ENCODE assay signal across 27 cellular contexts in genomic region chr5:92022414-92022813, GRCh38.
"Had no signal": no experiment of that assay in that cellular context is flagged by ENCODE, and none has a peak within 500 bp of the region (broad histone marks: within the 10 kb centered on the region; RNA-seq: fewer than 3 reads in every experiment).

No MANE protein-coding gene starts in this region.

- H3K4me1 ChIP-seq: colonic mucosa, esophagus squamous epithelium, gastrocnemius medialis, heart right ventricle, left lung, lower lobe of right lung had no signal

- H3K27ac Mint-ChIP-seq: dendritic cell treated with granulocyte-macrophage colony-stimulating factor and Interleukin-4, amounts not matched to agents 40 ng/mL and 50 ng/mL, for 4 days; effector memory CD8-positive, alpha-beta T cell; endodermal cell; mesothelial cell of epicardium had no signal

- H3K9me3 Mint-ChIP-seq: dendritic cell treated with granulocyte-macrophage colony-stimulating factor and Interleukin-4, amounts not matched to agents 40 ng/mL and 50 ng/mL, for 4 days; effector memory CD8-positive, alpha-beta T cell; endodermal cell; mesothelial cell of epicardium had no signal

- H3K27ac ChIP-seq: colonic mucosa, epithelial cell of prostate, esophagus squamous epithelium, gastrocnemius medialis, heart right ventricle, left lung, lower lobe of right lung had no signal

- ATAC-seq: effector memory CD8-positive, alpha-beta T cell; esophagus mucosa; gastrocnemius medialis; heart right ventricle; left cardiac atrium; left lung; left ventricle myocardium superior; lower lobe of right lung; mucosa of descending colon had no signal

- H3K27me3 ChIP-seq: colonic mucosa, esophagus squamous epithelium, gastrocnemius medialis, heart right ventricle, left lung had no signal

- H3K9me3 ChIP-seq: colonic mucosa, esophagus squamous epithelium, gastrocnemius medialis, heart right ventricle, left lung, lower lobe of right lung, mucosa of descending colon had no signal

- H3K36me3 ChIP-seq: colonic mucosa, esophagus squamous epithelium, gastrocnemius medialis, heart right ventricle, left lung, lower lobe of right lung had no signal

- H3K27me3 Mint-ChIP-seq: dendritic cell treated with granulocyte-macrophage colony-stimulating factor and Interleukin-4, amounts not matched to agents 40 ng/mL and 50 ng/mL, for 4 days; effector memory CD8-positive, alpha-beta T cell had no signal

- H3K4me3 ChIP-seq: colonic mucosa, esophagus squamous epithelium, gastrocnemius medialis, heart right ventricle, left lung, lower lobe of right lung, mucosa of descending colon had no signal

- H3K4me1 Mint-ChIP-seq: endodermal cell had no signal

- FAIRE-seq: endometrium, islet of Langerhans, keratinocyte had no signal

- H3K4me3 Mint-ChIP-seq: dendritic cell treated with granulocyte-macrophage colony-stimulating factor and Interleukin-4, amounts not matched to agents 40 ng/mL and 50 ng/mL, for 4 days; effector memory CD8-positive, alpha-beta T cell; endodermal cell; mesothelial cell of epicardium had no signal

- DNase-seq: colonic mucosa; cortex of kidney; effector CD8-positive, alpha-beta T cell; effector memory CD8-positive, alpha-beta T cell; endodermal cell; erythroblast; esophagus squamous epithelium; foreskin fibroblast; foreskin melanocyte; gastrocnemius medialis; glutamatergic neuron; head of caudate nucleus; heart right ventricle; hippocampal formation; left cardiac atrium; left lung; left ventricle myocardium superior; lower lobe of right lung; mesenchymal stem cell; mucosa of descending colon had no signal
